In the genomic region with DNA sequence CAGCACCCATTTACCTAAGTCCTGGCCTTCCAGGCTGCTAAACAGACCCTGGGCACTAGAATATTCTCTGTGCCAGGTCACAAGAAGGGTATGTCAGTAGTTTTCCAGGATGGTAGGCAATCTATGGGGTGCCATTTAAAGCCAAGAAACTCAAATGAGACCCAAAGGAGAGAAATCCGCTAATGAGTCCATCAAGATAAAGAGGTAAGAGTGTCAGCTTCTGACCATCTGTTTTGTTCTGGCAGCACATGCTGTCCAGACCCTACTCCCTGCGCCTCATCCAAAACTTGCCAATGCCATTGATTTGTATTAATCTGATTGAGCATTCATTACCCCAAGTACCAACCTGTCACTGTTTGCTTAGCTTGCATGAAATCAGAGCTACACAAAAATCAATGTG, we compare ENCODE assay signal across 30 cellular contexts.
"Had no signal": no experiment of that assay in that cellular context is flagged by ENCODE, and none has a peak within 500 bp of the region (broad histone marks: within the 10 kb centered on the region; RNA-seq: fewer than 3 reads in every experiment).

No MANE protein-coding gene starts in this region.

- H3K4me1 Mint-ChIP-seq: activated naive CD4-positive, alpha-beta T cell treated with anti-CD3 and anti-CD28 coated beads, Interleukin-2, amount 10 ng/mL, durations not matched to agents 7 days and 5 days; activated naive CD8-positive, alpha-beta T cell treated with anti-CD3 and anti-CD28 coated beads, Interleukin-2, amount 10 ng/mL, durations not matched to agents 7 days and 5 days; naive B cell; stimulated activated effector memory CD8-positive, alpha-beta T cell treated with anti-CD3 and anti-CD28 coated beads, Interleukin-12 subunit alpha, Interleukin-12 subunit beta, amount 100 ng/mL, for 72 hours had no signal

- H3K36me3 ChIP-seq: esophagus squamous epithelium, ovary, thoracic aorta had no signal

- H3K4me3 ChIP-seq: esophagus squamous epithelium, hepatocyte, ovary, skin epidermis, thoracic aorta had no signal

- H3K36me3 Mint-ChIP-seq: activated CD4-positive, alpha-beta memory T cell treated with anti-CD3 and anti-CD28 coated beads for 36 hours; activated naive CD4-positive, alpha-beta T cell treated with anti-CD3 and anti-CD28 coated beads, Interleukin-2, amount 10 ng/mL, durations not matched to agents 7 days and 5 days; activated naive CD8-positive, alpha-beta T cell treated with anti-CD3 and anti-CD28 coated beads, Interleukin-2, amount 10 ng/mL, durations not matched to agents 7 days and 5 days; mesothelial cell of epicardium; naive B cell; stimulated activated effector memory CD8-positive, alpha-beta T cell treated with anti-CD3 and anti-CD28 coated beads, Interleukin-12 subunit alpha, Interleukin-12 subunit beta, amount 100 ng/mL, for 72 hours had no signal

- ATAC-seq: activated CD4-positive, CD25-positive, alpha-beta regulatory T cell treated with anti-CD3 and anti-CD28 coated beads, Interleukin-2, amount 50 U/mL, for 24 hours; stimulated activated effector memory CD8-positive, alpha-beta T cell treated with anti-CD3 and anti-CD28 coated beads, Interleukin-12 subunit alpha, Interleukin-12 subunit beta, amount 100 ng/mL, for 72 hours had no signal

- H3K9me3 Mint-ChIP-seq: activated CD4-positive, alpha-beta memory T cell treated with anti-CD3 and anti-CD28 coated beads for 36 hours; activated naive CD4-positive, alpha-beta T cell treated with anti-CD3 and anti-CD28 coated beads, Interleukin-2, amount 10 ng/mL, durations not matched to agents 7 days and 5 days; activated naive CD8-positive, alpha-beta T cell treated with anti-CD3 and anti-CD28 coated beads, Interleukin-2, amount 10 ng/mL, durations not matched to agents 7 days and 5 days; activated T-helper 1 cell treated with anti-CD3 and anti-CD28 coated beads, Interleukin-12 subunit alpha, Interleukin-12 subunit beta, Interleukin-2, Interleukin-4 antibody, amounts not matched to agents 30 ng/mL and 10 ng/mL and 1 ng/mL, durations not matched to agents 14 hours and 24 hours and 36 hours; dendritic cell treated with granulocyte-macrophage colony-stimulating factor and Interleukin-4, amounts not matched to agents 40 ng/mL and 50 ng/mL, for 4 days; endodermal cell; stimulated activated effector memory CD8-positive, alpha-beta T cell treated with anti-CD3 and anti-CD28 coated beads, Interleukin-12 subunit alpha, Interleukin-12 subunit beta, amount 100 ng/mL, for 72 hours; stimulated activated naive CD8-positive, alpha-beta T cell treated with anti-CD3 and anti-CD28 coated beads, Interleukin-15, Interleukin-2, amounts not matched to agents 100 ng/mL and 50 ng/mL, for 24 hours; T-helper 1 cell treated with Interleukin-12 subunit alpha and Interleukin-12 subunit beta and Interleukin-4 antibody, amounts not matched to agents 30 μg/mL and 1 μg/mL, for 36 hours had no signal

- H3K27ac Mint-ChIP-seq: activated CD4-positive, alpha-beta memory T cell treated with anti-CD3 and anti-CD28 coated beads for 36 hours; activated naive CD4-positive, alpha-beta T cell treated with anti-CD3 and anti-CD28 coated beads, Interleukin-2, amount 10 ng/mL, durations not matched to agents 7 days and 5 days; activated naive CD8-positive, alpha-beta T cell treated with anti-CD3 and anti-CD28 coated beads, Interleukin-2, amount 10 ng/mL, durations not matched to agents 7 days and 5 days; activated T-helper 1 cell treated with anti-CD3 and anti-CD28 coated beads, Interleukin-12 subunit alpha, Interleukin-12 subunit beta, Interleukin-2, Interleukin-4 antibody, amounts not matched to agents 30 ng/mL and 10 ng/mL and 1 ng/mL, durations not matched to agents 14 hours and 24 hours and 36 hours; dendritic cell treated with granulocyte-macrophage colony-stimulating factor and Interleukin-4, amounts not matched to agents 40 ng/mL and 50 ng/mL, for 4 days; endodermal cell; naive B cell; progenitor cell of endocrine pancreas; stimulated activated effector memory CD8-positive, alpha-beta T cell treated with anti-CD3 and anti-CD28 coated beads, Interleukin-12 subunit alpha, Interleukin-12 subunit beta, amount 100 ng/mL, for 72 hours; stimulated activated naive CD8-positive, alpha-beta T cell treated with anti-CD3 and anti-CD28 coated beads, Interleukin-15, Interleukin-2, amounts not matched to agents 100 ng/mL and 50 ng/mL, for 24 hours; T-helper 1 cell treated with Interleukin-12 subunit alpha and Interleukin-12 subunit beta and Interleukin-4 antibody, amounts not matched to agents 30 μg/mL and 1 μg/mL, for 36 hours had no signal

- H3K27me3 Mint-ChIP-seq: activated CD4-positive, alpha-beta memory T cell treated with anti-CD3 and anti-CD28 coated beads for 36 hours; activated naive CD4-positive, alpha-beta T cell treated with anti-CD3 and anti-CD28 coated beads, Interleukin-2, amount 10 ng/mL, durations not matched to agents 7 days and 5 days; activated naive CD8-positive, alpha-beta T cell treated with anti-CD3 and anti-CD28 coated beads, Interleukin-2, amount 10 ng/mL, durations not matched to agents 7 days and 5 days; stimulated activated naive CD8-positive, alpha-beta T cell treated with anti-CD3 and anti-CD28 coated beads, Interleukin-15, Interleukin-2, amounts not matched to agents 100 ng/mL and 50 ng/mL, for 24 hours had no signal

- H3K9me3 ChIP-seq: esophagus squamous epithelium, ovary, thoracic aorta had no signal

- H3K4me3 Mint-ChIP-seq: activated CD4-positive, alpha-beta memory T cell treated with anti-CD3 and anti-CD28 coated beads for 36 hours; activated naive CD4-positive, alpha-beta T cell treated with anti-CD3 and anti-CD28 coated beads, Interleukin-2, amount 10 ng/mL, durations not matched to agents 7 days and 5 days; activated naive CD8-positive, alpha-beta T cell treated with anti-CD3 and anti-CD28 coated beads, Interleukin-2, amount 10 ng/mL, durations not matched to agents 7 days and 5 days; activated T-helper 1 cell treated with anti-CD3 and anti-CD28 coated beads, Interleukin-12 subunit alpha, Interleukin-12 subunit beta, Interleukin-2, Interleukin-4 antibody, amounts not matched to agents 30 ng/mL and 10 ng/mL and 1 ng/mL, durations not matched to agents 14 hours and 24 hours and 36 hours; dendritic cell treated with granulocyte-macrophage colony-stimulating factor and Interleukin-4, amounts not matched to agents 40 ng/mL and 50 ng/mL, for 4 days; endodermal cell; mesothelial cell of epicardium; naive B cell; stimulated activated effector memory CD8-positive, alpha-beta T cell treated with anti-CD3 and anti-CD28 coated beads, Interleukin-12 subunit alpha, Interleukin-12 subunit beta, amount 100 ng/mL, for 72 hours; stimulated activated naive CD8-positive, alpha-beta T cell treated with anti-CD3 and anti-CD28 coated beads, Interleukin-15, Interleukin-2, amounts not matched to agents 100 ng/mL and 50 ng/mL, for 24 hours; T-helper 1 cell treated with Interleukin-12 subunit alpha and Interleukin-12 subunit beta and Interleukin-4 antibody, amounts not matched to agents 30 μg/mL and 1 μg/mL, for 36 hours had no signal

- H3K27ac ChIP-seq: hepatocyte, ovary, skin epidermis, thoracic aorta, VCaP had no signal

- H3K27me3 ChIP-seq: hepatocyte, ovary had no signal

- DNase-seq: activated CD4-positive, alpha-beta memory T cell treated with anti-CD3 and anti-CD28 coated beads for 36 hours; activated CD4-positive, alpha-beta T cell treated with anti-CD3 and anti-CD28 coated beads for 48 hours; activated CD8-positive, alpha-beta memory T cell treated with anti-CD3 and anti-CD28 coated beads, Interleukin-2, amount 50 U/mL, for 4 hours; activated effector memory CD4-positive, alpha-beta T cell treated with anti-CD3 and anti-CD28 coated beads, Interleukin-2, amount 50 U/mL, for 16 hours; activated naive CD4-positive, alpha-beta T cell treated with anti-CD3 and anti-CD28 coated beads, Interleukin-2, amount 10 ng/mL, durations not matched to agents 7 days and 5 days; activated naive CD8-positive, alpha-beta T cell treated with anti-CD3 and anti-CD28 coated beads, Interleukin-2, amount 10 ng/mL, durations not matched to agents 7 days and 5 days; activated T-cell treated with anti-CD3 and anti-CD28 coated beads, Interleukin-2, amount 50 U/mL, for 1 hour; amniotic stem cell; endodermal cell; esophagus squamous epithelium; foreskin melanocyte; islet precursor cell; naive B cell; stimulated activated CD4-positive, alpha-beta T cell treated with anti-CD3 and anti-CD28 coated beads, Interleukin-12 subunit alpha, Interleukin-12 subunit beta, amount 100 ng/mL, for 4 hours; stimulated activated CD4-positive, alpha-beta T cell treated with anti-CD3 and anti-CD28 coated beads, Interleukin-4, amount 100 ng/mL, for 1 hour; T-helper 9 cell; trophoblast cell had no signal
